In the genomic region with DNA sequence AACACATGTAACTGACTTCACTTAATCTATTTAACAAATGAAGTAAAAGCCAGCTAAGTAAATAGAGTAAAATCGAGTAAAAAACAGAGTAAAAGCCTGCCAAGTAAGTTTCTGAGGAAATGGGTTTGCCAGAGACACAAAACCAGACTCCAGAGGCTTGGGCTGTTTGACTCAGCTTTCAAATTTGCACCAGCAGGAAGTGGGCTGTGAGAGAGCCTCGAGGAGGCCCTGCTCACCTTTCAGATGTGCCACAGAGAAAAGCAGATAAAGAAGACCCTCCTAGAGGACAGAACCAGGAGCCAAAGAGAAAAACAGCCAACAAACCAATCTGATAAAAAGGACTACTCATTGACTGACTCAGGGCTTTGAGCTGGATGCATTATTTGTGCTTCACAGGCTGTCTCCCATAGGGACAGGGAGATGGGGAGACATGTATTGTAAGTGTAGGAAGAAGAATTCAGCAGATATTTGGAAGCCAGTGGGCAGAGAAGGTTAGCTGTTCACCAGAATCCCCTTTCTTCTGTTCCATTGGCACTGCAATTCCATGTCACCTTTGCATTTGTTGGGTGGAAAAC, we compare ENCODE assay signal across 8 cellular contexts. TPM values are rescaled to one million over a fixed set of nuclear protein-coding genes. Genes with fewer than 3 reads are reported as not detected.
A peak's percentile ranks its signal among the peaks of the same experiment; 100 is the strongest.
DNase-seq lines count a peak whose midpoint lies in the region; ATAC-seq lines count a peak whose summit lies in the region.

No MANE protein-coding gene starts in this region.

- ATAC-seq in GM19324 (IDR thresholded peaks at IDR 0.05; ENCODE audit: low FRiP score, unreplicated experiment) (peak; percentile 72), HG03175 (IDR thresholded peaks at IDR 0.05; ENCODE audit: unreplicated experiment) (peak; percentile 76)
- peak; percentile 97 for ATAC-seq in activated naive CD8-positive, alpha-beta T cell treated with anti-CD3 and anti-CD28 coated beads, Interleukin-2, amount 50 U/mL, for 24 hours

- peaks cover 21% of the 10 kb centered on the region for H3K4me1 Mint-ChIP-seq in activated naive CD8-positive, alpha-beta T cell treated with anti-CD3 and anti-CD28 coated beads, Interleukin-2, amount 50 U/mL, for 24 hours

- peak overlapping the region; percentile 77 for H3K27ac Mint-ChIP-seq in activated naive CD8-positive, alpha-beta T cell treated with anti-CD3 and anti-CD28 coated beads, Interleukin-2, amount 50 U/mL, for 24 hours

- DNase-seq in A172 (ENCODE audit: low spot score) (peak; percentile 10), NCI-H1105 treated with DMSO at 0.1 percent for 48 hours (lab: John Stamatoyannopoulos, UW) (no peak), HuH-7.5 (ENCODE audit: low spot score) (no peak), dermis blood vessel endothelial cell (no peak), SHP77 (lab: John Stamatoyannopoulos, UW) (no peak)
- DNase-seq in activated naive CD8-positive, alpha-beta T cell treated with anti-CD3 and anti-CD28 coated beads, Interleukin-2, amount 50 U/mL, for 24 hours: peak; percentile 37

- no peaks in the 10 kb centered on the region for H3K9me3 Mint-ChIP-seq in activated naive CD8-positive, alpha-beta T cell treated with anti-CD3 and anti-CD28 coated beads, Interleukin-2, amount 50 U/mL, for 24 hours

- peak overlapping the region; percentile 42 for H3K4me3 Mint-ChIP-seq in activated naive CD8-positive, alpha-beta T cell treated with anti-CD3 and anti-CD28 coated beads, Interleukin-2, amount 50 U/mL, for 24 hours

- peaks cover 10% of the 10 kb centered on the region for H3K36me3 Mint-ChIP-seq in activated naive CD8-positive, alpha-beta T cell treated with anti-CD3 and anti-CD28 coated beads, Interleukin-2, amount 50 U/mL, for 24 hours (ENCODE audit: low read depth)

- H3K27me3 Mint-ChIP-seq in activated naive CD8-positive, alpha-beta T cell treated with anti-CD3 and anti-CD28 coated beads, Interleukin-2, amount 50 U/mL, for 24 hours: no peaks in the 10 kb centered on the region

RNA-seq across cellular contexts. Expression of gene AMACR, which starts 14.4 kb away (rescaled TPM):
- total RNA-seq in A172 (2014; rRNA removed; shearing (Covaris generic)): 16.7 and 25.1 TPM in 2 replicates
- total RNA-seq in dermis blood vessel endothelial cell: 18.9 and 21.7 TPM in 2 replicates

RNA-seq across cellular contexts. Expression of gene C1QTNF3, which starts 20.8 kb away (rescaled TPM):
- total RNA-seq in A172 (2014; rRNA removed; shearing (Covaris generic)): not detected in 2 replicates
- total RNA-seq in dermis blood vessel endothelial cell: under 0.01 and 0.51 TPM in 2 replicates

RNA-seq across cellular contexts. Expression of gene SLC45A2, which starts 37.7 kb away (rescaled TPM):
- total RNA-seq in A172 (2014; rRNA removed; shearing (Covaris generic)): not detected in 2 replicates
- total RNA-seq in dermis blood vessel endothelial cell: 0.09 TPM in 1 of 2 replicates, not detected in the other

Comparison
In these comparisons a context has a peak if more than half of its experiments do, and no peak if none do; other contexts are left out.
1. DNase-seq: peak in A172 (single experiment) and activated naive CD8-positive, alpha-beta T cell treated with anti-CD3 and anti-CD28 coated beads, Interleukin-2, amount 50 U/mL, for 24 hours (single experiment); none in NCI-H1105 treated with DMSO at 0.1 percent for 48 hours (single experiment), HuH-7.5 (single experiment), dermis blood vessel endothelial cell (single experiment) and SHP77 (0 of 2).
2. Peak in every context shown above with its lines, with median percentiles within 50 percentile points of each other: ATAC-seq.